11 cellular contexts compared by ENCODE assay signal in the genomic region with DNA sequence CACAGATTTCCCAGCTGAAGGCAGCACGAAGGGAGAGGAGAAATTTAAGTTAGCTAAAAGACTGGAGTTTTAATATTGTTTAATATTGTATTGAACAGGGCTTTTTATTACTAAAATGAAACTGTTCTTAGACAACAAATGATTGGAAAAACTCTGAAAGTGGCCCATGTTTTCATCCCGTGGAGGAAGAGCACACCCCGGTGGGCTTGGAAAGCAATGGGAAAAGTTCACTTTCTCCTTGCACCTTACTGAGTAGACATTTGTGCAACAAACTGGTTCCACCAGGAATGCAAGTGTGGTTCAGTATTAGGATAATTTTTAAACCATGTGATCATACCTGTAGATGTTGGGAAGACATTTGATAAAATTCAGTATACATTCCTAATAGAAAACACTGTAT. TPM values are rescaled to one million over a fixed set of nuclear protein-coding genes. Genes with fewer than 3 reads are reported as not detected.
A peak's percentile ranks its signal among the peaks of the same experiment; 100 is the strongest.
DNase-seq lines count a peak whose midpoint lies in the region; ATAC-seq and TF ChIP-seq lines count a peak whose summit lies in the region.
"Had no signal": no experiment of that assay in that cellular context is flagged by ENCODE, and none has a peak within 500 bp of the region (broad histone marks: within the 10 kb centered on the region; RNA-seq: fewer than 3 reads in every experiment).

No MANE protein-coding gene starts in this region.

- WGBS in gastroesophageal sphincter (ENCODE audit: low coverage in 1 of 2), 2 donors, result 42 to 53% methylated on average over 3 of the region's 3 CpGs
- 47 to 56% (median 55%) methylated on average over 3 of the region's 3 CpGs for WGBS in stomach, 5 donors

- ATAC-seq in gastroesophageal sphincter (no peak), thoracic aorta (ENCODE audit: insufficient number of reproducible peaks, low FRiP score, low read depth) (no peak)
- no peak for ATAC-seq in activated T-cell treated with anti-CD3 and anti-CD28 coated beads, Interleukin-2, amount 50 U/mL, for 72 hours (replicated peaks in 1 of 2)
- ATAC-seq: effector memory CD8-positive, alpha-beta T cell had no signal

- H3K27ac ChIP-seq in gastroesophageal sphincter, result no peak overlapping the region
- H3K27ac ChIP-seq in thoracic aorta, result no peak overlapping the region
- H3K27ac ChIP-seq in stomach, result no peak overlapping the region
- H3K27ac ChIP-seq: BLaER1 treated with 17β-estradiol and CSF1 and Interleukin-3, amounts not matched to agents 10 nM and 100 nM; Peyer's patch had no signal

- no peak overlapping the region for H3K4me3 Mint-ChIP-seq in activated T-cell treated with anti-CD3 and anti-CD28 coated beads, Interleukin-2, amount 50 U/mL, for 72 hours
- H3K4me3 Mint-ChIP-seq: effector memory CD8-positive, alpha-beta T cell had no signal

- H3K36me3 ChIP-seq in gastroesophageal sphincter (no peaks in the 10 kb centered on the region), thoracic aorta (no peaks in the 10 kb centered on the region), stomach (no peaks in the 10 kb centered on the region)
- H3K36me3 ChIP-seq: BLaER1 treated with 17β-estradiol and CSF1 and Interleukin-3, amounts not matched to agents 10 nM and 100 nM; Peyer's patch had no signal

- no peak overlapping the region for H3K27ac Mint-ChIP-seq in activated T-cell treated with anti-CD3 and anti-CD28 coated beads, Interleukin-2, amount 50 U/mL, for 72 hours
- H3K27ac Mint-ChIP-seq: effector memory CD8-positive, alpha-beta T cell had no signal

- peaks cover 3% of the 10 kb centered on the region for H3K27me3 Mint-ChIP-seq in activated T-cell treated with anti-CD3 and anti-CD28 coated beads, Interleukin-2, amount 50 U/mL, for 72 hours (ENCODE audit: low read depth)

- H3K9me3 Mint-ChIP-seq in activated T-cell treated with anti-CD3 and anti-CD28 coated beads, Interleukin-2, amount 50 U/mL, for 72 hours, result peaks cover 0 to 2% of the 10 kb centered on the region in 2 donors
- H3K9me3 Mint-ChIP-seq: effector memory CD8-positive, alpha-beta T cell had no signal

- H3K27me3 ChIP-seq in gastroesophageal sphincter (peaks cover 7% of the 10 kb centered on the region), thoracic aorta (replicated peaks; ENCODE audit: insufficient read depth) (no peaks in the 10 kb centered on the region), stomach (no peaks in the 10 kb centered on the region)
- H3K27me3 ChIP-seq: BLaER1 treated with 17β-estradiol and CSF1 and Interleukin-3, amounts not matched to agents 10 nM and 100 nM; Peyer's patch had no signal

- intact Hi-C loops in stomach (cut with DNase I; ENCODE audit: low total_unique reads), result no loop called here

- DNase-seq in NCI-H2171 treated with DMSO at 0.1 percent for 48 hours (lab: John Stamatoyannopoulos, UW) (peak; percentile 24), NCI-H2171 (lab: John Stamatoyannopoulos, UW) (no peak), SHP77 (lab: John Stamatoyannopoulos, UW) (peak; percentile 13 to 20), thoracic aorta (ENCODE audit: low spot score) (no peak), stomach (no peak)
- no peak for DNase-seq in stimulated activated CD4-positive, alpha-beta T cell treated with anti-CD3 and anti-CD28 coated beads, Interleukin-15, amount 100 ng/mL, for 24 hours
- no peak for DNase-seq in activated T-cell treated with anti-CD3 and anti-CD28 coated beads, Interleukin-2, amount 50 U/mL, for 72 hours
- DNase-seq: effector memory CD8-positive, alpha-beta T cell; Peyer's patch had no signal

- no peak overlapping the region for H3K4me3 ChIP-seq in gastroesophageal sphincter
- no peak overlapping the region for H3K4me3 ChIP-seq in thoracic aorta
- H3K4me3 ChIP-seq in stomach, result no peak overlapping the region
- H3K4me3 ChIP-seq: BLaER1 treated with 17β-estradiol and CSF1 and Interleukin-3, amounts not matched to agents 10 nM and 100 nM; Peyer's patch had no signal

- TF ChIP-seq CTCF in gastroesophageal sphincter (IDR thresholded peaks at IDR 0.05) (peak in 3 of 4 experiments; percentile 24 to 44 (median 24)), thoracic aorta (IDR thresholded peaks at IDR 0.05) (peak; percentile 32), stomach (IDR thresholded peaks at IDR 0.05) (no peak)

- no peak for TF ChIP-seq POLR2A in gastroesophageal sphincter (IDR thresholded peaks at IDR 0.05)
- TF ChIP-seq POLR2A in stomach (IDR thresholded peaks at IDR 0.05), result no peak

- H3K36me3 Mint-ChIP-seq in activated T-cell treated with anti-CD3 and anti-CD28 coated beads, Interleukin-2, amount 50 U/mL, for 72 hours (ENCODE audit: insufficient read depth in 2 of 2), result no peaks in the 10 kb centered on the region

- no peaks in the 10 kb centered on the region for H3K4me1 Mint-ChIP-seq in activated T-cell treated with anti-CD3 and anti-CD28 coated beads, Interleukin-2, amount 50 U/mL, for 72 hours (ENCODE audit: low read depth)

- no peaks in the 10 kb centered on the region for H3K9me3 ChIP-seq in gastroesophageal sphincter
- no peaks in the 10 kb centered on the region for H3K9me3 ChIP-seq in thoracic aorta
- no peaks in the 10 kb centered on the region for H3K9me3 ChIP-seq in stomach
- H3K9me3 ChIP-seq: BLaER1 treated with 17β-estradiol and CSF1 and Interleukin-3, amounts not matched to agents 10 nM and 100 nM; Peyer's patch had no signal

- H3K4me1 ChIP-seq in gastroesophageal sphincter (no peaks in the 10 kb centered on the region), thoracic aorta (ENCODE audit: control insufficient read depth in 1 of 2, low read depth in 2 of 2) (no peaks in the 10 kb centered on the region), stomach (no peaks in the 10 kb centered on the region)
- H3K4me1 ChIP-seq: Peyer's patch had no signal

- no peak for TF ChIP-seq EP300 in gastroesophageal sphincter (IDR thresholded peaks at IDR 0.05)
- no peak for TF ChIP-seq EP300 in stomach (IDR thresholded peaks at IDR 0.05)

RNA-seq across cellular contexts. Expression of a gene that starts 8.2 kb away (rescaled TPM):
- 1 to 10 TPM in 3 of 4 donors, under 1 TPM in 1; 0.93 to 1.9 (median 1.4) TPM for total RNA-seq in gastroesophageal sphincter
- 1 to 10 TPM; 1.9 to 7.1 TPM for total RNA-seq in thoracic aorta
- total RNA-seq in activated T-cell treated with anti-CD3 and anti-CD28 coated beads, Interleukin-2, amount 50 U/mL, for 72 hours, result 1 to 10 TPM in 1 of 2 donors, under 1 TPM in 1; 0.22 to 1.1 TPM
- total RNA-seq in stomach, result 1 to 10 TPM in 4 of 5 donors, not detected in 1; 2.8 to 7.1 (median 4.2) TPM
- under 1 TPM; 0.44 to 0.53 (median 0.46) TPM for polyA plus RNA-seq in stomach

Comparison
In these comparisons a context has a peak if more than half of its experiments do, and no peak if none do; other contexts are left out.
1. DNase-seq: peak in NCI-H2171 treated with DMSO at 0.1 percent for 48 hours (single experiment) and SHP77 (2 of 2); none in NCI-H2171 (single experiment), thoracic aorta (single experiment), stimulated activated CD4-positive, alpha-beta T cell treated with anti-CD3 and anti-CD28 coated beads, Interleukin-15, amount 100 ng/mL, for 24 hours (single experiment), activated T-cell treated with anti-CD3 and anti-CD28 coated beads, Interleukin-2, amount 50 U/mL, for 72 hours (0 of 2) and stomach (single experiment).
2. CTCF ChIP-seq: peak in gastroesophageal sphincter (3 of 4) and thoracic aorta (single experiment); none in stomach (0 of 7).